ENCODE assay signal across 2 cellular contexts in genomic region chr4:182248295-182248694, GRCh38.
TF ChIP-seq lines count a peak whose summit lies in the region.

No MANE protein-coding gene starts in this region.

TF ChIP-seq in HepG2, 621 proteins besides CTCF, POLR2A, EP300 and RAD21:
- TF ChIP-seq GABPB1 (CRISPR knock-in tag; IDR thresholded peaks at IDR 0.05) (no peak), MAFF (IDR thresholded peaks at IDR 0.05; ENCODE audit: low read depth, low read length) (peak; percentile 34; the same call in 1 of the 2 replicates), MAFK (conservative IDR thresholded peaks at IDR 0.05 in 1 of 2, IDR thresholded peaks at IDR 0.05 in 1 of 2; ENCODE audit: low read length in 2 of 2) (peak in 1 of 2 experiments; percentile 73; a peak in 2 of 4 replicates)

TF ChIP-seq in IMR-90, 13 proteins besides CTCF, POLR2A, EP300 and RAD21:
- peak; percentile 70 for TF ChIP-seq MAFK (IDR thresholded peaks at IDR 0.05; ENCODE audit: low read depth, low read length)
- no peak for TF ChIP-seq RCOR1 (IDR thresholded peaks at IDR 0.05; ENCODE audit: insufficient replicate concordance, low read length)
